In genomic region chr17:57016764-57017116, GRCh38 we compare ENCODE assay signal across 1 cellular context.
TF ChIP-seq lines count a peak whose summit lies in the region.

No MANE protein-coding gene starts in this region.

TF ChIP-seq in SK-N-SH, 30 proteins besides CTCF, POLR2A, EP300 and RAD21 (continued from another document):
- TF ChIP-seq YY1 (IDR thresholded peaks at IDR 0.05; ENCODE audit: low read depth) (no peak), TCF12 (IDR thresholded peaks at IDR 0.05) (no peak)
